In genomic region chr7:65972976-65973375, GRCh38 we compare ENCODE assay signal across 12 cellular contexts. TPM values are rescaled to one million over a fixed set of nuclear protein-coding genes. Genes with fewer than 3 reads are reported as not detected.
A peak's percentile ranks its signal among the peaks of the same experiment; 100 is the strongest.
DNase-seq lines count a peak whose midpoint lies in the region; ATAC-seq and TF ChIP-seq lines count a peak whose summit lies in the region.
"Had no signal": no experiment of that assay in that cellular context is flagged by ENCODE, and none has a peak within 500 bp of the region (broad histone marks: within the 10 kb centered on the region; RNA-seq: fewer than 3 reads in every experiment).

No MANE protein-coding gene starts in this region.

- no peak overlapping the region for H3K4me3 ChIP-seq in right atrium auricular region

- H3K9me3 Mint-ChIP-seq in effector memory CD8-positive, alpha-beta T cell: no peaks in the 10 kb centered on the region
- no peaks in the 10 kb centered on the region for H3K9me3 Mint-ChIP-seq in activated naive CD4-positive, alpha-beta T cell treated with anti-CD3 and anti-CD28 coated beads for 36 hours
- H3K9me3 Mint-ChIP-seq: CD4-positive, alpha-beta T cell had no signal

- peaks cover 51% of the 10 kb centered on the region for H3K36me3 Mint-ChIP-seq in effector memory CD8-positive, alpha-beta T cell (ENCODE audit: insufficient read depth)
- H3K36me3 Mint-ChIP-seq in activated naive CD4-positive, alpha-beta T cell treated with anti-CD3 and anti-CD28 coated beads for 36 hours (ENCODE audit: low read depth): peaks cover 29% of the 10 kb centered on the region

- no peak overlapping the region for H3K4me3 Mint-ChIP-seq in effector memory CD8-positive, alpha-beta T cell
- no peak overlapping the region for H3K4me3 Mint-ChIP-seq in activated naive CD4-positive, alpha-beta T cell treated with anti-CD3 and anti-CD28 coated beads for 36 hours
- H3K4me3 Mint-ChIP-seq: B cell; CD4-positive, alpha-beta T cell had no signal

- H3K27me3 Mint-ChIP-seq in effector memory CD8-positive, alpha-beta T cell: no peaks in the 10 kb centered on the region
- H3K27me3 Mint-ChIP-seq in activated naive CD4-positive, alpha-beta T cell treated with anti-CD3 and anti-CD28 coated beads for 36 hours (ENCODE audit: low read depth): no peaks in the 10 kb centered on the region
- H3K27me3 Mint-ChIP-seq: B cell; CD4-positive, alpha-beta T cell had no signal

- no peak for TF ChIP-seq CTCF in right atrium auricular region (IDR thresholded peaks at IDR 0.05)

- no peaks in the 10 kb centered on the region for H3K4me1 ChIP-seq in right atrium auricular region

- CTCF ChIA-PET in activated naive CD4-positive, alpha-beta T cell treated with anti-CD3 and anti-CD28 coated beads for 36 hours (lab: Charles Lee): no interaction called here

- peak overlapping the region; percentile 81 to 88 for H3K27ac Mint-ChIP-seq in effector memory CD8-positive, alpha-beta T cell
- H3K27ac Mint-ChIP-seq in activated naive CD4-positive, alpha-beta T cell treated with anti-CD3 and anti-CD28 coated beads for 36 hours: no peak overlapping the region
- H3K27ac Mint-ChIP-seq: B cell; CD4-positive, alpha-beta T cell had no signal

- peaks cover 72% of the 10 kb centered on the region for H3K36me3 ChIP-seq in right atrium auricular region

- H3K27me3 ChIP-seq in right atrium auricular region: no peaks in the 10 kb centered on the region

- H3K27ac ChIP-seq in right atrium auricular region: no peak overlapping the region

- DNase-seq in Right ventricle myocardium inferior (ENCODE audit: missing footprints) (peak; percentile 27), right atrium auricular region (ENCODE audit: low spot score) (no peak), sciatic nerve (ENCODE audit: low spot score) (peak; percentile 27)
- DNase-seq in effector memory CD8-positive, alpha-beta T cell: no peak
- DNase-seq in stimulated activated CD4-positive, alpha-beta T cell treated with anti-CD3 and anti-CD28 coated beads, Interleukin-1b, Interleukin-23, amount 100 ng/mL, for 48 hours: no peak
- DNase-seq in activated naive CD4-positive, alpha-beta T cell treated with anti-CD3 and anti-CD28 coated beads for 36 hours: no peak
- DNase-seq: C1 segment of cervical spinal cord; Calu3; CD4-positive, alpha-beta T cell; DMS 273 treated with DMSO at 0.1 percent for 48 hours had no signal

- intact Hi-C loops in Right ventricle myocardium inferior (cut with DNase I): no loop called here
- intact Hi-C loops in sciatic nerve (cut with DNase I): no loop called here
- intact Hi-C loops in activated naive CD4-positive, alpha-beta T cell treated with anti-CD3 and anti-CD28 coated beads for 36 hours (cut with micrococcal nuclease): no loop called here

- H3K4me1 Mint-ChIP-seq in effector memory CD8-positive, alpha-beta T cell (ENCODE audit: low read depth in 2 of 2): peaks cover 0 to 5% of the 10 kb centered on the region in 2 donors
- H3K4me1 Mint-ChIP-seq in activated naive CD4-positive, alpha-beta T cell treated with anti-CD3 and anti-CD28 coated beads for 36 hours (ENCODE audit: low read depth): no peaks in the 10 kb centered on the region
- H3K4me1 Mint-ChIP-seq: B cell had no signal

- ATAC-seq in Right ventricle myocardium inferior (no peak), sciatic nerve (no peak), HG03460 (IDR thresholded peaks at IDR 0.05; ENCODE audit: unreplicated experiment) (no peak)
- no peak for ATAC-seq in effector memory CD8-positive, alpha-beta T cell (replicated peaks)

- H3K9me3 ChIP-seq in right atrium auricular region: no peaks in the 10 kb centered on the region

RNA-seq across cellular contexts. Expression of gene GUSB, which starts 9.0 kb away (rescaled TPM):
- 18.3 TPM for total RNA-seq in Right ventricle myocardium inferior
- 10 to 100 TPM in 1 of 2 donors, 1 to 10 TPM in 1; 9.1 to 13.0 TPM for total RNA-seq in right atrium auricular region
- total RNA-seq in sciatic nerve: 46.6 TPM
- 10 to 100 TPM; 42.8 to 44.0 TPM for total RNA-seq in activated naive CD4-positive, alpha-beta T cell treated with anti-CD3 and anti-CD28 coated beads for 36 hours

Comparison
In these comparisons a context has a peak if more than half of its experiments do, and no peak if none do; other contexts are left out.
1. DNase-seq: peak in Right ventricle myocardium inferior (single experiment) and sciatic nerve (single experiment); none in right atrium auricular region (single experiment), effector memory CD8-positive, alpha-beta T cell (0 of 3), stimulated activated CD4-positive, alpha-beta T cell treated with anti-CD3 and anti-CD28 coated beads, Interleukin-1b, Interleukin-23, amount 100 ng/mL, for 48 hours (single experiment) and activated naive CD4-positive, alpha-beta T cell treated with anti-CD3 and anti-CD28 coated beads for 36 hours (single experiment).